ENCODE assay signal across 8 cellular contexts in the genomic region with DNA sequence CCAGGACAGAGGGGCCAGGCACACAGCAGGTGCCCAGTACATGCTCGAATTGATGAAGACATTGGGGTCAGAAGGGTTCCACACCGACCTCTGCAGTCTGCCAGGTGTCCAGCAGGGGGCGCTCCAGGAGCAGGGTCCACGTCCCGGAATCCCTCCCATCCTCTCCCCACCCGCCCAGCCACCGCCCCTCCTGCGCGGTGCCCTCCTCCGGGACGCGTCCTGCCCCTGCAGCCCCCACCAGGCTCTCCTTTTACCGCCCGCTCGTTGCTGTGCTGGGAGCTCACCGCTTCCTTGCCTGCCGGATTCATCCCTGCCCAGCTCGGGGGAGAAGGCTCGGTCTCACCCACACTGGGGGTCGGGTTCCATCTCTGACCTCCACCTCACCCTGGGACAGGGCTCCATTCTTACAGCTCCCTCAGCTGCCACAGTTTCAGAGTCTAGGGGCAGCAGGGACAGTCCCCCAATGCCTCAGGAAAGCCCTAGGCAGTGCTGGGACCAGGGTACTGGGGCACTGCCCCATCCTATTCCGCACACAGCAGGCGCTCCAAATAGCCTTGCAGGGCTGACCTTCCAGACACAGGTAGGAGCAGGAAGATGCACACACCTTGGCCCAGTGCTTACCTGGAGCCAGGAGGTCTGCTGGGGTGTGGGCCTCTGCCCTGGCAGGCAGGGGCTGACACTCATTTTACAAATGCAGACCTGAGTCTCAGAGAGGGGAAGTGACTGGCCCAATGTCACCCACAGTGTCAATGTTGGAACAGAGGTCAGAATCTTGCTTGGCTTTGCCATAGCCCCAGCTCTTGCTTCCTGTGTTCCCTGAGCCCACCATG. TPM values are rescaled to one million over a fixed set of nuclear protein-coding genes. Genes with fewer than 3 reads are reported as not detected.
DNase-seq lines count a peak whose midpoint lies in the region; ATAC-seq and TF ChIP-seq lines count a peak whose summit lies in the region.

No MANE protein-coding gene starts in this region.

- no peak overlapping the region for H3K27ac ChIP-seq in lung (ENCODE audit: low read depth in 1 of 2, low read length in 1 of 2)

- 28% methylated on average over 22 of the region's 22 CpGs for WGBS in lung, 2 donors

- no peak overlapping the region for H3K4me3 ChIP-seq in lung

- H3K27me3 ChIP-seq in lung (ENCODE audit: control insufficient read depth, insufficient read depth) = no peaks in the 10 kb centered on the region

- peak; percentile 47 for TF ChIP-seq CTCF in lung (IDR thresholded peaks at IDR 0.05; ENCODE audit: control extremely low read depth, extremely low read depth)

- H3K4me1 ChIP-seq in lung (ENCODE audit: control insufficient read depth in 2 of 2, insufficient read depth in 2 of 2, low read length in 2 of 2) = no peaks in the 10 kb centered on the region

- no peaks in the 10 kb centered on the region for H3K9me3 ChIP-seq in lung (ENCODE audit: control insufficient read depth in 2 of 2, insufficient read depth in 1 of 2, low read length in 1 of 2)

- DNase-seq in AG08396 (ENCODE audit: low spot score) (peak; percentile 84), NCI-H1930 (lab: John Stamatoyannopoulos, UW) (peak; percentile 14 to 36), dermis microvascular lymphatic vessel endothelial cell (ENCODE audit: low read depth in 2 of 2) (peak; percentile 2 to 38), lung (ENCODE audit: low spot score) (peak; percentile 56), NCI-H187 treated with DMSO at 0.1 percent for 48 hours (lab: John Stamatoyannopoulos, UW) (no peak)
- DNase-seq in activated CD4-positive, alpha-beta T cell treated with anti-CD3 and anti-CD28 coated beads, Interleukin-2, amount 50 U/mL, for 1 hour = peak; percentile 69
- peak; percentile 47 to 50 for DNase-seq in stimulated activated CD8-positive, alpha-beta memory T cell treated with anti-CD3 and anti-CD28 coated beads, Interleukin-15, amount 100 ng/mL, for 48 hours (ENCODE audit: low read depth in 2 of 2)

- no peaks in the 10 kb centered on the region for H3K36me3 ChIP-seq in lung (ENCODE audit: control insufficient read depth in 2 of 2, insufficient read depth in 2 of 2, low read length in 2 of 2)

- ATAC-seq in GM19043 (IDR thresholded peaks at IDR 0.05; ENCODE audit: low read depth, unreplicated experiment) (peak; percentile 68), lung (ENCODE audit: insufficient read depth, low FRiP score) (no peak)

RNA-seq across cellular contexts. Expression of gene GRIP2, which starts 31.0 kb away (rescaled TPM):
- total RNA-seq in dermis microvascular lymphatic vessel endothelial cell (not detected in 2 replicates), lung (1 to 10 TPM; 1.1 to 1.2 TPM)
- under 1 TPM; 0.05 to 0.20 TPM for polyA plus RNA-seq in lung
